Comparison of ENCODE assay signal across 13 cellular contexts in genomic region chr1:82517586-82517985, GRCh38.
A peak's percentile ranks its signal among the peaks of the same experiment; 100 is the strongest.
DNase-seq lines count a peak whose midpoint lies in the region; ATAC-seq and TF ChIP-seq lines count a peak whose summit lies in the region.
"Had no signal": no experiment of that assay in that cellular context is flagged by ENCODE, and none has a peak within 500 bp of the region (broad histone marks: within the 10 kb centered on the region; RNA-seq: fewer than 3 reads in every experiment).

No MANE protein-coding gene starts in this region.

- TF ChIP-seq RAD21 in SK-N-SH (IDR thresholded peaks at IDR 0.05; ENCODE audit: low read length), result no peak; the same call in 1 of the 2 replicates

- no peak for TF ChIP-seq POLR2A in ovary (IDR thresholded peaks at IDR 0.05)

- H3K36me3 ChIP-seq in left ventricle myocardium inferior (no peaks in the 10 kb centered on the region), ovary (no peaks in the 10 kb centered on the region), SK-N-SH (replicated peaks in 1 of 2; ENCODE audit: control insufficient read depth in 1 of 2, insufficient read depth in 2 of 2, low read length in 1 of 2) (no peaks in the 10 kb centered on the region)
- H3K36me3 ChIP-seq: neutrophil had no signal

- H4K20me1 ChIP-seq in SK-N-SH (ENCODE audit: insufficient read depth), result no peaks in the 10 kb centered on the region

- H3K27me3 ChIP-seq in left ventricle myocardium inferior (ENCODE audit: low read depth) (no peaks in the 10 kb centered on the region), ovary (peaks cover 2% of the 10 kb centered on the region), SK-N-SH (ENCODE audit: insufficient read depth) (no peaks in the 10 kb centered on the region)
- H3K27me3 ChIP-seq: neutrophil had no signal

- TF ChIP-seq EP300 in ovary (IDR thresholded peaks at IDR 0.05) (no peak), SK-N-SH (IDR thresholded peaks at IDR 0.05; ENCODE audit: borderline replicate concordance in 1 of 2, low read depth in 1 of 2, low read length in 1 of 2) (no peak)

- WGBS in ovary, 3 donors, result 16 to 22% (median 21%) methylated on average over 8 of the region's 8 CpGs
- 88% methylated on average over 6 of the region's 8 CpGs for WGBS in SK-N-SH (ENCODE audit: low lambda C conversion rate)

- TF ChIP-seq CTCF in astrocyte of the spinal cord (IDR thresholded peaks at IDR 0.05; ENCODE audit: low read depth, low read length) (peak; percentile 25), left ventricle myocardium inferior (IDR thresholded peaks at IDR 0.05; ENCODE audit: borderline replicate concordance) (peak; percentile 48), ovary (IDR thresholded peaks at IDR 0.05) (no peak), SK-N-SH (IDR thresholded peaks at IDR 0.05) (no peak)

- H3F3A ChIP-seq in SK-N-SH (replicated peaks; ENCODE audit: insufficient read depth), result no peaks in the 10 kb centered on the region

- H3K36me3 Mint-ChIP-seq in T-helper 17 cell (ENCODE audit: low read depth), result no peaks in the 10 kb centered on the region
- H3K36me3 Mint-ChIP-seq: activated naive CD8-positive, alpha-beta T cell had no signal

- peak; percentile 52 for DNase-seq in Daoy (ENCODE audit: low read depth)
- peak; percentile 29 for DNase-seq in astrocyte of the spinal cord (ENCODE audit: low read depth, low spot score)
- peak; percentile 53 for DNase-seq in left ventricle myocardium inferior
- DNase-seq in ovary, result peak; percentile 20 to 57 (median 48)
- no peak for DNase-seq in SK-N-SH
- no peak for DNase-seq in T-helper 17 cell
- DNase-seq in NCI-H2107 (lab: John Stamatoyannopoulos, UW), result no peak
- DNase-seq: activated CD4-positive, alpha-beta T cell treated with anti-CD3 and anti-CD28 coated beads for 1 hour; foreskin melanocyte; OCI-M1 had no signal

- CTCF ChIA-PET in SK-N-SH (lab: Yijun Ruan, JAX), result no interaction called here

- no peaks in the 10 kb centered on the region for H3K4me1 Mint-ChIP-seq in T-helper 17 cell

- H3K4me3 ChIP-seq in astrocyte of the spinal cord (ENCODE audit: low read depth, low read length) (no peak overlapping the region), left ventricle myocardium inferior (no peak overlapping the region), ovary (no peak overlapping the region), SK-N-SH (ENCODE audit: low read depth in 2 of 2, low read length in 1 of 2) (no peak overlapping the region)

- H3K4me1 ChIP-seq in left ventricle myocardium inferior (no peaks in the 10 kb centered on the region), ovary (ENCODE audit: insufficient read depth) (no peaks in the 10 kb centered on the region), SK-N-SH (ENCODE audit: control insufficient read depth in 1 of 2, insufficient read depth in 2 of 2, low read depth in 1 of 2, low read length in 1 of 2) (no peaks in the 10 kb centered on the region)

- H3K9me3 ChIP-seq in left ventricle myocardium inferior (replicated peaks) (no peaks in the 10 kb centered on the region), ovary (no peaks in the 10 kb centered on the region), SK-N-SH (no peaks in the 10 kb centered on the region), T-helper 17 cell (ENCODE audit: control insufficient read depth, low read length, poor library complexity, severe bottlenecking) (no peaks in the 10 kb centered on the region)
- H3K9me3 ChIP-seq: neutrophil had no signal

- no peak overlapping the region for H3K4me2 ChIP-seq in SK-N-SH

- intact Hi-C loops in left ventricle myocardium inferior (cut with micrococcal nuclease) (no loop called here), ovary (cut with DNase I) (no loop called here)

- POLR2A ChIA-PET in SK-N-SH (lab: Yijun Ruan, JAX), result no interaction called here

- H2AFZ ChIP-seq in SK-N-SH (ENCODE audit: low read depth), result no peak overlapping the region

- no peak overlapping the region for H3K4me3 Mint-ChIP-seq in T-helper 17 cell
- H3K4me3 Mint-ChIP-seq: activated naive CD8-positive, alpha-beta T cell had no signal

- no peak overlapping the region for H3K27ac Mint-ChIP-seq in T-helper 17 cell
- H3K27ac Mint-ChIP-seq: activated naive CD8-positive, alpha-beta T cell had no signal

- no peaks in the 10 kb centered on the region for H3K27me3 Mint-ChIP-seq in T-helper 17 cell
- H3K27me3 Mint-ChIP-seq: activated naive CD8-positive, alpha-beta T cell had no signal

- no peak for ATAC-seq in T-helper 17 cell
- no peak for ATAC-seq in HG02759 (IDR thresholded peaks at IDR 0.05; ENCODE audit: unreplicated experiment)

- no peaks in the 10 kb centered on the region for H3K9me2 ChIP-seq in SK-N-SH

- H3K27ac ChIP-seq in left ventricle myocardium inferior (replicated peaks), result no peak overlapping the region
- H3K27ac ChIP-seq in ovary, result no peak overlapping the region
- H3K27ac ChIP-seq in SK-N-SH (ENCODE audit: low read depth in 2 of 2, low read length in 1 of 2), result no peak overlapping the region
- H3K27ac ChIP-seq: neutrophil had no signal

- H3K9ac ChIP-seq in SK-N-SH, result no peak overlapping the region

- no peaks in the 10 kb centered on the region for H3K79me2 ChIP-seq in SK-N-SH (ENCODE audit: insufficient read depth)

- in situ Hi-C loops in astrocyte of the spinal cord (cut with HindIII; ENCODE audit: low sequenced_read_pairs), result no loop called here

TF ChIP-seq in SK-N-SH, 30 proteins besides CTCF, POLR2A, EP300 and RAD21:
- TF ChIP-seq FOXM1 (IDR thresholded peaks at IDR 0.05; ENCODE audit: low read depth) (no peak), NRF1 (IDR thresholded peaks at IDR 0.05; ENCODE audit: low read depth, low read length) (no peak), RXRA (IDR thresholded peaks at IDR 0.05; ENCODE audit: borderline replicate concordance, low read depth) (no peak), FOSL2 (IDR thresholded peaks at IDR 0.05; ENCODE audit: borderline replicate concordance, low read depth) (no peak), RCOR1 (IDR thresholded peaks at IDR 0.05; ENCODE audit: low read length) (no peak), FOXJ3 (CRISPR knock-in tag; IDR thresholded peaks at IDR 0.05) (no peak), NFIC (IDR thresholded peaks at IDR 0.05; ENCODE audit: borderline replicate concordance) (no peak), MEF2A (IDR thresholded peaks at IDR 0.05; ENCODE audit: borderline replicate concordance, low read depth) (no peak)
- TF ChIP-seq, protein P1, sequence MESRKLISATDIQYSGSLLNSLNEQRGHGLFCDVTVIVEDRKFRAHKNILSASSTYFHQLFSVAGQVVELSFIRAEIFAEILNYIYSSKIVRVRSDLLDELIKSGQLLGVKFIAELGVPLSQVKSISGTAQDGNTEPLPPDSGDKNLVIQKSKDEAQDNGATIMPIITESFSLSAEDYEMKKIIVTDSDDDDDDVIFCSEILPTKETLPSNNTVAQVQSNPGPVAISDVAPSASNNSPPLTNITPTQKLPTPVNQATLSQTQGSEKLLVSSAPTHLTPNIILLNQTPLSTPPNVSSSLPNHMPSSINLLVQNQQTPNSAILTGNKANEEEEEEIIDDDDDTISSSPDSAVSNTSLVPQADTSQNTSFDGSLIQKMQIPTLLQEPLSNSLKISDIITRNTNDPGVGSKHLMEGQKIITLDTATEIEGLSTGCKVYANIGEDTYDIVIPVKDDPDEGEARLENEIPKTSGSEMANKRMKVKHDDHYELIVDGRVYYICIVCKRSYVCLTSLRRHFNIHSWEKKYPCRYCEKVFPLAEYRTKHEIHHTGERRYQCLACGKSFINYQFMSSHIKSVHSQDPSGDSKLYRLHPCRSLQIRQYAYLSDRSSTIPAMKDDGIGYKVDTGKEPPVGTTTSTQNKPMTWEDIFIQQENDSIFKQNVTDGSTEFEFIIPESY (IDR thresholded peaks at IDR 0.05; ENCODE audit: borderline replicate concordance, low read depth), result no peak

Comparison
In these comparisons a context has a peak if more than half of its experiments do, and no peak if none do; other contexts are left out.
1. DNase-seq: peak in Daoy (single experiment), astrocyte of the spinal cord (single experiment), left ventricle myocardium inferior (single experiment) and ovary (5 of 5); none in SK-N-SH (single experiment), T-helper 17 cell (0 of 3) and NCI-H2107 (single experiment).
2. CTCF ChIP-seq: peak in astrocyte of the spinal cord (single experiment) and left ventricle myocardium inferior (single experiment); none in ovary (0 of 3) and SK-N-SH (single experiment).